ENCODE assay signal across 9 cellular contexts in the genomic region with DNA sequence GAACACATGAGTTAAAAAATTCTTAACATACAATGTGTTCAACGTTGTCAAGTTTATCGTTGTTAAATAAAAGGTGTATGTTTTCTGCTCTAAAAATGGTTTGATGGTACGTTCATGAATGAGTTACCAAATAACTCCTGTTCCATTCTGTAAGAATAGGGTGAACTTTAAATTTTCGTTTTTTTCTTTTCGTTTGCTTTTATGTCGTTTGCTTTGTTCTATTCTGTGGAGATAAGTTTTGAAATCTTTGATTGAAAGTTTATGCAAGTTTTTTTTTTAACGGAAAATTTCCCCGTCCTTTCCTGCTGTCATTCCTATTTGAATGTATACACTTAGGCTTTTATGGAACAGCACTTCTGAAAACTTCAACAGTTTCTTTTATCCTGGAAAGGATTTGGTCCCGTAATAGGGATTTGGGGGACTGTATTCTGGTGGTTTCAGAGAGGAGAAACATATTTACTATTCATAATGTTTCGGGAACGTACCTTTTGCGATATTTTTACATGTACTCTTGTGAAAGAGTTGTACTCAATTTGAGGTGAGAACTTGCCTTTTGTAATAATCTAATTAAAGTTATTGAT. TPM values are rescaled to one million over a fixed set of nuclear protein-coding genes. Genes with fewer than 3 reads are reported as not detected.
DNase-seq lines count a peak whose midpoint lies in the region; ATAC-seq lines count a peak whose summit lies in the region.
"Had no signal": no experiment of that assay in that cellular context is flagged by ENCODE, and none has a peak within 500 bp of the region (broad histone marks: within the 10 kb centered on the region; RNA-seq: fewer than 3 reads in every experiment).

No MANE protein-coding gene starts in this region.

- no peaks in the 10 kb centered on the region for H3K27me3 Mint-ChIP-seq in T-helper 1 cell treated with Interleukin-12 subunit alpha and Interleukin-12 subunit beta and Interleukin-4 antibody, amounts not matched to agents 30 μg/mL and 1 μg/mL, for 36 hours (ENCODE audit: low read depth)
- no peaks in the 10 kb centered on the region for H3K27me3 Mint-ChIP-seq in activated T-helper 2 cell treated with anti-CD3 and anti-CD28 coated beads, Interferon-gamma antibody, Interleukin-2, Interleukin-4, amounts not matched to agents 10 μg/mL and 5 μg/mL and 100 μg/mL, durations not matched to agents 14 hours and 24 hours and 36 hours (ENCODE audit: low read depth)
- H3K27me3 Mint-ChIP-seq in immature natural killer cell (ENCODE audit: low read depth in 3 of 3), result peaks cover 9 to 21% (median 14%) of the 10 kb centered on the region in 3 donors

- intact Hi-C loops in activated T-helper 2 cell treated with anti-CD3 and anti-CD28 coated beads, Interferon-gamma antibody, Interleukin-2, Interleukin-4, amounts not matched to agents 10 μg/mL and 5 μg/mL and 100 μg/mL, durations not matched to agents 14 hours and 24 hours and 36 hours (cut with micrococcal nuclease), result loop anchor here (2.0 to 10.0 kb wide), 6 partner anchors 43 to 527 kb away; a partner anchor contains a TSS

- no peaks in the 10 kb centered on the region for H3K9me3 ChIP-seq in subcutaneous abdominal adipose tissue (ENCODE audit: control insufficient read depth in 5 of 5, low read length in 5 of 5)

- peaks cover 29% of the 10 kb centered on the region for H3K4me1 Mint-ChIP-seq in T-helper 1 cell treated with Interleukin-12 subunit alpha and Interleukin-12 subunit beta and Interleukin-4 antibody, amounts not matched to agents 30 μg/mL and 1 μg/mL, for 36 hours (ENCODE audit: low read depth)
- peaks cover 29% of the 10 kb centered on the region for H3K4me1 Mint-ChIP-seq in activated T-helper 2 cell treated with anti-CD3 and anti-CD28 coated beads, Interferon-gamma antibody, Interleukin-2, Interleukin-4, amounts not matched to agents 10 μg/mL and 5 μg/mL and 100 μg/mL, durations not matched to agents 14 hours and 24 hours and 36 hours (ENCODE audit: low read depth)
- H3K4me1 Mint-ChIP-seq in immature natural killer cell, result peaks cover 57 to 68% of the 10 kb centered on the region in 2 donors

- H3K27me3 ChIP-seq in subcutaneous abdominal adipose tissue (ENCODE audit: control insufficient read depth in 5 of 5, insufficient read depth in 4 of 5, low read length in 5 of 5), result no peaks in the 10 kb centered on the region

- no peaks in the 10 kb centered on the region for H3K9me3 Mint-ChIP-seq in T-helper 1 cell treated with Interleukin-12 subunit alpha and Interleukin-12 subunit beta and Interleukin-4 antibody, amounts not matched to agents 30 μg/mL and 1 μg/mL, for 36 hours
- H3K9me3 Mint-ChIP-seq in activated T-helper 2 cell treated with anti-CD3 and anti-CD28 coated beads, Interferon-gamma antibody, Interleukin-2, Interleukin-4, amounts not matched to agents 10 μg/mL and 5 μg/mL and 100 μg/mL, durations not matched to agents 14 hours and 24 hours and 36 hours, result no peaks in the 10 kb centered on the region
- H3K9me3 Mint-ChIP-seq in immature natural killer cell, result no peaks in the 10 kb centered on the region

- no peaks in the 10 kb centered on the region for H3K36me3 ChIP-seq in subcutaneous abdominal adipose tissue (ENCODE audit: control insufficient read depth in 5 of 5, insufficient read depth in 5 of 5, low read length in 5 of 5)

- peaks cover 0 to 57% (median 45%) of the 10 kb centered on the region in 5 donors for H3K4me1 ChIP-seq in subcutaneous abdominal adipose tissue (ENCODE audit: control insufficient read depth in 5 of 5, insufficient read depth in 5 of 5, low read length in 5 of 5)

- no peak for ATAC-seq in esophagus mucosa

- peaks cover 31% of the 10 kb centered on the region for H3K36me3 Mint-ChIP-seq in T-helper 1 cell treated with Interleukin-12 subunit alpha and Interleukin-12 subunit beta and Interleukin-4 antibody, amounts not matched to agents 30 μg/mL and 1 μg/mL, for 36 hours (ENCODE audit: low read depth)
- H3K36me3 Mint-ChIP-seq in activated T-helper 2 cell treated with anti-CD3 and anti-CD28 coated beads, Interferon-gamma antibody, Interleukin-2, Interleukin-4, amounts not matched to agents 10 μg/mL and 5 μg/mL and 100 μg/mL, durations not matched to agents 14 hours and 24 hours and 36 hours (ENCODE audit: low read depth), result peaks cover 41% of the 10 kb centered on the region
- H3K36me3 Mint-ChIP-seq in immature natural killer cell, result peaks cover 0 to 6% (median 3%) of the 10 kb centered on the region in 3 donors

- no peak for DNase-seq in T-helper 1 cell
- DNase-seq in activated T-helper 2 cell treated with anti-CD3 and anti-CD28 coated beads, Interferon-gamma antibody, Interleukin-2, Interleukin-4, amounts not matched to agents 10 μg/mL and 5 μg/mL and 100 μg/mL, durations not matched to agents 14 hours and 24 hours and 36 hours (ENCODE audit: low spot score), result no peak
- no peak for DNase-seq in immature natural killer cell
- DNase-seq in NCI-H510A treated with DMSO at 0.1 percent for 48 hours (lab: John Stamatoyannopoulos, UW), result no peak
- DNase-seq in stimulated activated CD4-positive, alpha-beta T cell treated with anti-CD3 and anti-CD28 coated beads, Interleukin-4, amount 100 ng/mL, for 4 hours, result no peak
- DNase-seq: NCI-H1436 treated with DMSO at 0.1 percent for 48 hours had no signal

- H3K27ac Mint-ChIP-seq in T-helper 1 cell treated with Interleukin-12 subunit alpha and Interleukin-12 subunit beta and Interleukin-4 antibody, amounts not matched to agents 30 μg/mL and 1 μg/mL, for 36 hours, result peak overlapping the region; percentile 99
- H3K27ac Mint-ChIP-seq in activated T-helper 2 cell treated with anti-CD3 and anti-CD28 coated beads, Interferon-gamma antibody, Interleukin-2, Interleukin-4, amounts not matched to agents 10 μg/mL and 5 μg/mL and 100 μg/mL, durations not matched to agents 14 hours and 24 hours and 36 hours, result peak overlapping the region; percentile 98
- H3K27ac Mint-ChIP-seq in immature natural killer cell, result peak overlapping the region; percentile 96 to 100 (median 99)

- peak overlapping the region; percentile 89 to 97 (median 95) for H3K4me3 ChIP-seq in subcutaneous abdominal adipose tissue (ENCODE audit: low read depth in 1 of 5, low read length in 5 of 5)

- peak overlapping the region; percentile 99 for H3K4me3 Mint-ChIP-seq in T-helper 1 cell treated with Interleukin-12 subunit alpha and Interleukin-12 subunit beta and Interleukin-4 antibody, amounts not matched to agents 30 μg/mL and 1 μg/mL, for 36 hours
- peak overlapping the region; percentile 88 for H3K4me3 Mint-ChIP-seq in activated T-helper 2 cell treated with anti-CD3 and anti-CD28 coated beads, Interferon-gamma antibody, Interleukin-2, Interleukin-4, amounts not matched to agents 10 μg/mL and 5 μg/mL and 100 μg/mL, durations not matched to agents 14 hours and 24 hours and 36 hours (ENCODE audit: low read depth)
- peak overlapping the region; percentile 92 to 100 (median 99) for H3K4me3 Mint-ChIP-seq in immature natural killer cell

- H3K27ac ChIP-seq in subcutaneous abdominal adipose tissue (ENCODE audit: low read depth, low read length), result peak overlapping the region; percentile 97

- peak overlapping the region; percentile 57 to 99 (median 97) for H3K9ac ChIP-seq in subcutaneous abdominal adipose tissue (ENCODE audit: low read length in 5 of 5)

RNA-seq across cellular contexts. Expression of a gene that starts 1.7 kb away (rescaled TPM):
- 103 and 104 TPM in 2 replicates for total RNA-seq in activated T-helper 2 cell treated with anti-CD3 and anti-CD28 coated beads, Interferon-gamma antibody, Interleukin-2, Interleukin-4, amounts not matched to agents 10 μg/mL and 5 μg/mL and 100 μg/mL, durations not matched to agents 14 hours and 24 hours and 36 hours
- polyA plus RNA-seq in immature natural killer cell, result 10 to 100 TPM; 48.0 to 87.9 (median 80.5) TPM
- 42.9 TPM for total RNA-seq in esophagus mucosa
